22 cellular contexts compared by ENCODE assay signal in genomic region chr2:39225564-39225963, GRCh38. TPM values are rescaled to one million over a fixed set of nuclear protein-coding genes. Genes with fewer than 3 reads are reported as not detected.
"Had no signal": no experiment of that assay in that cellular context is flagged by ENCODE, and none has a peak within 500 bp of the region (broad histone marks: within the 10 kb centered on the region; RNA-seq: fewer than 3 reads in every experiment).

No MANE protein-coding gene starts in this region.

- H3K4me3 ChIP-seq: tibial nerve, vagina had no signal

- H3K9me3 Mint-ChIP-seq: activated B cell treated with CpG ODN at 0.5 μM for 24 hours; activated naive CD4-positive, alpha-beta T cell treated with anti-CD3 and anti-CD28 coated beads, Interleukin-2, amount 50 U/mL, for 72 hours; central memory CD8-positive, alpha-beta T cell; memory B cell; naive thymus-derived CD8-positive, alpha-beta T cell; stimulated activated memory B cell treated with anti-CD40 and anti-IgM and Interleukin-4, amounts not matched to agents 10 μg/mL and 1 μg/mL and 100 μg/mL, for 72 hours had no signal

- ATAC-seq: left ventricle myocardium superior; naive thymus-derived CD8-positive, alpha-beta T cell; stimulated activated memory B cell treated with anti-CD40 and anti-IgM and Interleukin-4, amounts not matched to agents 10 μg/mL and 1 μg/mL and 100 μg/mL, for 72 hours; T-helper 17 cell had no signal

- H3K27me3 Mint-ChIP-seq: activated B cell treated with CpG ODN at 0.5 μM for 24 hours; central memory CD8-positive, alpha-beta T cell; memory B cell; naive thymus-derived CD8-positive, alpha-beta T cell; stimulated activated memory B cell treated with anti-CD40 and anti-IgM and Interleukin-4, amounts not matched to agents 10 μg/mL and 1 μg/mL and 100 μg/mL, for 72 hours; T-helper 17 cell had no signal

- H3K27ac ChIP-seq: brain microvascular endothelial cell, tibial nerve, vagina had no signal

- H3K4me3 Mint-ChIP-seq: activated B cell treated with CpG ODN at 0.5 μM for 24 hours; central memory CD8-positive, alpha-beta T cell; memory B cell; naive thymus-derived CD8-positive, alpha-beta T cell; stimulated activated memory B cell treated with anti-CD40 and anti-IgM and Interleukin-4, amounts not matched to agents 10 μg/mL and 1 μg/mL and 100 μg/mL, for 72 hours; T-helper 17 cell had no signal

- H3K36me3 Mint-ChIP-seq: activated naive CD4-positive, alpha-beta T cell treated with anti-CD3 and anti-CD28 coated beads, Interleukin-2, amount 50 U/mL, for 72 hours; memory B cell; naive thymus-derived CD8-positive, alpha-beta T cell; stimulated activated memory B cell treated with anti-CD40 and anti-IgM and Interleukin-4, amounts not matched to agents 10 μg/mL and 1 μg/mL and 100 μg/mL, for 72 hours had no signal

- DNase-seq: activated B cell treated with CpG ODN at 0.5 μM for 24 hours; activated CD4-positive, alpha-beta T cell treated with anti-CD3 and anti-CD28 coated beads, Interleukin-2, amount 50 U/mL, for 1 hour; activated effector memory CD4-positive, alpha-beta T cell treated with Interleukin-2 at 50 U/mL for 16 hours; anterior cingulate cortex; brain microvascular endothelial cell; effector CD8-positive, alpha-beta T cell; foreskin fibroblast; hypothalamus; left ventricle myocardium superior; naive thymus-derived CD8-positive, alpha-beta T cell; posterior cingulate gyrus; retina; stimulated activated CD4-positive, alpha-beta T cell treated with anti-CD3 and anti-CD28 coated beads, Interleukin-12 subunit alpha, Interleukin-12 subunit beta, amount 100 ng/mL, for 4 hours; stimulated activated CD4-positive, alpha-beta T cell treated with anti-CD3 and anti-CD28 coated beads, Interleukin-2, amount 100 ng/mL, for 24 hours; substantia nigra; T-helper 17 cell had no signal

- H3K9me3 ChIP-seq: tibial nerve, vagina had no signal

- H3K27ac Mint-ChIP-seq: activated B cell treated with CpG ODN at 0.5 μM for 24 hours; activated naive CD4-positive, alpha-beta T cell treated with anti-CD3 and anti-CD28 coated beads, Interleukin-2, amount 50 U/mL, for 72 hours; memory B cell; naive thymus-derived CD8-positive, alpha-beta T cell; stimulated activated memory B cell treated with anti-CD40 and anti-IgM and Interleukin-4, amounts not matched to agents 10 μg/mL and 1 μg/mL and 100 μg/mL, for 72 hours; T-helper 17 cell had no signal

- H3K36me3 ChIP-seq: brain microvascular endothelial cell, tibial nerve, vagina had no signal

- H3K27me3 ChIP-seq: brain microvascular endothelial cell, tibial nerve, vagina had no signal

RNA-seq across cellular contexts. Expression of gene CDKL4, which starts 18.2 kb away (rescaled TPM):
- total RNA-seq: activated naive CD4-positive, alpha-beta T cell treated with anti-CD3 and anti-CD28 coated beads, Interleukin-2, amount 50 U/mL, for 72 hours; naive thymus-derived CD8-positive, alpha-beta T cell had no signal
